Comparison of ENCODE assay signal across 8 cellular contexts in genomic region chr22:37741312-37741795, GRCh38. TPM values are rescaled to one million over a fixed set of nuclear protein-coding genes. Genes with fewer than 3 reads are reported as not detected.
DNase-seq lines count a peak whose midpoint lies in the region; ATAC-seq and TF ChIP-seq lines count a peak whose summit lies in the region.

No MANE protein-coding gene starts in this region.

- H3K36me3 ChIP-seq in BJ (ENCODE audit: control insufficient read depth, insufficient read depth, low read length) (no peaks in the 10 kb centered on the region), brain microvascular endothelial cell (replicated peaks) (no peaks in the 10 kb centered on the region)

- TF ChIP-seq CTCF in BJ (IDR thresholded peaks at IDR 0.05; ENCODE audit: insufficient read depth, low read depth, low read length) (no peak), brain microvascular endothelial cell (IDR thresholded peaks at IDR 0.05; ENCODE audit: low read depth, low read length, missing control alignments) (no peak), lower leg skin (IDR thresholded peaks at IDR 0.05) (no peak), GM10266 (IDR thresholded peaks at IDR 0.05; ENCODE audit: control insufficient read depth, insufficient read depth, low read depth, missing control alignments) (no peak)

- no peak for TF ChIP-seq POLR2A in lower leg skin (IDR thresholded peaks at IDR 0.05)

- POLR2A ChIA-PET in BJ (lab: Charles Lee): interaction anchor here (0.6 to 1.0 kb wide), 2 partner anchors 8 to 47 kb away, joined by 3 to 16 read pairs; no protein-coding TSS in a partner anchor

- DNase-seq in BJ (ENCODE audit: low read depth) (peak; percentile 94), NCI-H2029 treated with DMSO at 0.1 percent for 48 hours (lab: John Stamatoyannopoulos, UW) (peak; percentile 79), brain microvascular endothelial cell (peak; percentile 83), lower leg skin (ENCODE audit: low spot score in 2 of 2) (peak; percentile 83 to 97), GM10266 (ENCODE audit: extremely low spot score) (no peak)
- no peak for DNase-seq in stimulated activated CD4-positive, alpha-beta T cell treated with anti-CD3 and anti-CD28 coated beads, Interleukin-2, amount 100 ng/mL, for 48 hours

- H3K27me3 ChIP-seq in BJ (ENCODE audit: control insufficient read depth, insufficient read depth, low read length): no peaks in the 10 kb centered on the region; the same call in 1 of the 2 replicates
- no peaks in the 10 kb centered on the region for H3K27me3 ChIP-seq in brain microvascular endothelial cell (replicated peaks)

- H3K4me3 ChIP-seq in BJ (ENCODE audit: low read depth, low read length) (no peak overlapping the region), brain microvascular endothelial cell (ENCODE audit: low read depth, low read length) (no peak overlapping the region), lower leg skin (ENCODE audit: low read depth, poor library complexity, severe bottlenecking) (no peak overlapping the region)

- ATAC-seq in HG02759 (IDR thresholded peaks at IDR 0.05; ENCODE audit: unreplicated experiment) (no peak), HG03354 (IDR thresholded peaks at IDR 0.05; ENCODE audit: poor library complexity, severe bottlenecking, unreplicated experiment) (no peak)

- 46 to 51% methylated on average over 9 of the region's 9 CpGs for WGBS in lower leg skin, 2 donors

- CTCF ChIA-PET in BJ (lab: Yijun Ruan, JAX): interaction anchor here (0.6 to 1.0 kb wide), 2 partner anchors 50 to 533 kb away, joined by 3 read pairs; no protein-coding TSS in a partner anchor

- in situ Hi-C loops in brain microvascular endothelial cell (cut with HindIII; ENCODE audit: low pct_ligation_motif_present, low sequenced_read_pairs): no loop called here

- no peak overlapping the region for H3K27ac ChIP-seq in brain microvascular endothelial cell

- intact Hi-C loops in lower leg skin (cut with DNase I; ENCODE audit: low total_unique reads): no loop called here

RNA-seq across cellular contexts. Expression of gene TRIOBP, which starts 44.5 kb away (rescaled TPM):
- 52.0 and 73.9 TPM in 2 replicates for polyA plus RNA-seq in BJ (2011; rRNA removed)
- 86.6 and 99.0 TPM in 2 replicates for polyA minus RNA-seq in BJ (2011; rRNA and poly(A)+ RNA removed)
- total RNA-seq in lower leg skin: 10 to 100 TPM; 45.3 to 86.4 (median 65.1) TPM

RNA-seq across cellular contexts. Expression of gene NOL12, which starts 55.2 kb away (rescaled TPM):
- 11.0 and 16.5 TPM in 2 replicates for polyA plus RNA-seq in BJ (2011; rRNA removed)
- 6.8 and 8.0 TPM in 2 replicates for polyA minus RNA-seq in BJ (2011; rRNA and poly(A)+ RNA removed)
- total RNA-seq in lower leg skin: 10 to 100 TPM; 24.3 to 72.3 (median 36.1) TPM

Comparison
In these comparisons a context has a peak if more than half of its experiments do, and no peak if none do; other contexts are left out.
1. DNase-seq: peak in BJ (single experiment), NCI-H2029 treated with DMSO at 0.1 percent for 48 hours (single experiment), brain microvascular endothelial cell (single experiment) and lower leg skin (2 of 2); none in stimulated activated CD4-positive, alpha-beta T cell treated with anti-CD3 and anti-CD28 coated beads, Interleukin-2, amount 100 ng/mL, for 48 hours (0 of 2) and GM10266 (single experiment).